26 cellular contexts compared by ENCODE assay signal in the genomic region with DNA sequence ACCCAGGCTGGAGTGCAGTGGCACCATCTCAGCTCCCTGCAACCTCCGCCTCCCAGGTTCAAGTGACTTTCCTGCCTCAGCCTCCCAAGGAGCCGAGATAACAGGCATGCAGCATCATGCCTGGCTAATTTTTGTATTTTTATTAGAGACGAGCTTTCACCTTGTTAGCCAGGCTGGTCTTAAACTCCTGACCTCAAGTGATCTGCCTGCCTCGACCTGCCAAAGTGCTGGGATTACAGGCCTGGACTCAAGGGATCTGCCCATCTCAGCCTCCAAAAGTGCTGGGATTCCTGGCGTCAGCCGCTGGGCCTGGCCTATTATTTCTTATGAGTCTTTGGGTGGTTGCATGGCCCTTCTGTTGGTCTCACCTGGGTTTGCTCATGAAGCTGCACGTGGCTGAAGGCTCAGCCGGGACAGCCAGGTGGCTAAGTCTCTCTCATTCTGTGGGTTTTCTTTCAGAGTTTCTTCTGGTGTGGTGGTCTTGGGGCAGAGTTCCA. TPM values are rescaled to one million over a fixed set of nuclear protein-coding genes. Genes with fewer than 3 reads are reported as not detected.
DNase-seq lines count a peak whose midpoint lies in the region; ATAC-seq and TF ChIP-seq lines count a peak whose summit lies in the region.
"Had no signal": no experiment of that assay in that cellular context is flagged by ENCODE, and none has a peak within 500 bp of the region (broad histone marks: within the 10 kb centered on the region; RNA-seq: fewer than 3 reads in every experiment).

No MANE protein-coding gene starts in this region.

- no peaks in the 10 kb centered on the region for H3K79me2 ChIP-seq in PC-3 (ENCODE audit: low read length)

- no peaks in the 10 kb centered on the region for H3K27me3 Mint-ChIP-seq in natural killer cell treated with Interleukin-12 subunit alpha and Interleukin-12 subunit beta and Interleukin-15 and Interleukin-18, amount 100 ng/mL, for 72 hours
- peaks cover 0 to 2% of the 10 kb centered on the region in 2 donors for H3K27me3 Mint-ChIP-seq in natural killer cell (ENCODE audit: low read depth in 2 of 2)
- no peaks in the 10 kb centered on the region for H3K27me3 Mint-ChIP-seq in activated naive CD8-positive, alpha-beta T cell treated with anti-CD3 and anti-CD28 coated beads for 36 hours
- H3K27me3 Mint-ChIP-seq: activated CD4-positive, alpha-beta T cell treated with anti-CD3 and anti-CD28 coated beads, Interleukin-2, amount 10 ng/mL, durations not matched to agents 24 days and 14 days; naive B cell had no signal

- no peaks in the 10 kb centered on the region for H4K20me1 ChIP-seq in PC-3 (ENCODE audit: low read length)

- peaks cover 10% of the 10 kb centered on the region for H3F3A ChIP-seq in PC-3 (ENCODE audit: low read length, unreplicated experiment)

- no peak overlapping the region for H2AFZ ChIP-seq in PC-3 (ENCODE audit: low read length)

- H3K9me3 ChIP-seq in lower lobe of right lung (no peaks in the 10 kb centered on the region), PC-3 (ENCODE audit: low read length) (no peaks in the 10 kb centered on the region)
- H3K9me3 ChIP-seq: colonic mucosa, esophagus muscularis mucosa, stomach, tibial nerve had no signal

- H3K9ac ChIP-seq in PC-3 (ENCODE audit: low read length): no peak overlapping the region

- H3K27me3 ChIP-seq in lower lobe of right lung (ENCODE audit: low read depth) (no peaks in the 10 kb centered on the region), PC-3 (ENCODE audit: low read length) (no peaks in the 10 kb centered on the region)
- H3K27me3 ChIP-seq: cardiac muscle cell, colonic mucosa, esophagus muscularis mucosa, stomach, tibial nerve had no signal

- POLR2A ChIA-PET in PC-3 (lab: Charles Lee; ENCODE audit: unreplicated experiment): interaction anchor here (0.6 kb wide), 1 partner anchor 63 kb away, joined by 3 read pairs; no protein-coding TSS in a partner anchor

- CTCF ChIA-PET in PC-3 (lab: Charles Lee): interaction anchor here (0.7 kb wide), 1 partner anchor 165 kb away, joined by 6 read pairs; no protein-coding TSS in a partner anchor

- H3K27ac Mint-ChIP-seq in natural killer cell treated with Interleukin-12 subunit alpha and Interleukin-12 subunit beta and Interleukin-15 and Interleukin-18, amount 100 ng/mL, for 72 hours: peak overlapping the region; percentile 28 to 29
- H3K27ac Mint-ChIP-seq in natural killer cell: no peak overlapping the region
- H3K27ac Mint-ChIP-seq in activated naive CD8-positive, alpha-beta T cell treated with anti-CD3 and anti-CD28 coated beads for 36 hours: peak overlapping the region; percentile 19

- H3K4me2 ChIP-seq in PC-3 (ENCODE audit: low read length): no peak overlapping the region

- H3K27ac ChIP-seq in lower lobe of right lung: peak overlapping the region; percentile 34
- H3K27ac ChIP-seq in PC-3 (ENCODE audit: low read length): no peak overlapping the region
- H3K27ac ChIP-seq: cardiac muscle cell, colonic mucosa, esophagus muscularis mucosa, tibial nerve had no signal

- H3K4me1 ChIP-seq in lower lobe of right lung: peaks cover 12% of the 10 kb centered on the region
- peaks cover 45% of the 10 kb centered on the region for H3K4me1 ChIP-seq in PC-3 (ENCODE audit: insufficient read depth, low read length)
- H3K4me1 ChIP-seq: colonic mucosa, esophagus muscularis mucosa had no signal

- no peaks in the 10 kb centered on the region for H3K9me2 ChIP-seq in PC-3 (replicated peaks; ENCODE audit: low read length)

- intact Hi-C loops in natural killer cell (cut with micrococcal nuclease) (no loop called here), lower lobe of right lung (cut with DNase I) (no loop called here), PC-3 (cut with micrococcal nuclease) (no loop called here)

- peaks cover 15 to 24% of the 10 kb centered on the region in 2 donors for H3K4me1 Mint-ChIP-seq in natural killer cell treated with Interleukin-12 subunit alpha and Interleukin-12 subunit beta and Interleukin-15 and Interleukin-18, amount 100 ng/mL, for 72 hours (ENCODE audit: low read depth in 2 of 2)
- H3K4me1 Mint-ChIP-seq in natural killer cell: peaks cover 6 to 11% of the 10 kb centered on the region in 2 donors
- H3K4me1 Mint-ChIP-seq in activated naive CD8-positive, alpha-beta T cell treated with anti-CD3 and anti-CD28 coated beads for 36 hours: peaks cover 42% of the 10 kb centered on the region

- H3K9me3 Mint-ChIP-seq in natural killer cell treated with Interleukin-12 subunit alpha and Interleukin-12 subunit beta and Interleukin-15 and Interleukin-18, amount 100 ng/mL, for 72 hours: no peaks in the 10 kb centered on the region
- H3K9me3 Mint-ChIP-seq in natural killer cell: no peaks in the 10 kb centered on the region
- peaks cover 15% of the 10 kb centered on the region for H3K9me3 Mint-ChIP-seq in activated naive CD8-positive, alpha-beta T cell treated with anti-CD3 and anti-CD28 coated beads for 36 hours
- H3K9me3 Mint-ChIP-seq: activated CD4-positive, alpha-beta T cell treated with anti-CD3 and anti-CD28 coated beads, Interleukin-2, amount 10 ng/mL, durations not matched to agents 24 days and 14 days had no signal

- no peak overlapping the region for H3K4me3 ChIP-seq in lower lobe of right lung
- no peak overlapping the region for H3K4me3 ChIP-seq in PC-3 (ENCODE audit: low read length)
- H3K4me3 ChIP-seq: cardiac muscle cell, colonic mucosa, esophagus muscularis mucosa, K562, skin epidermis, stomach, tibial nerve had no signal

- no TSS peak for BruUV-seq in PC-3 (replicated peaks; lab: Mats Ljungman, UMichigan)

- no peak overlapping the region for H3K4me3 Mint-ChIP-seq in natural killer cell treated with Interleukin-12 subunit alpha and Interleukin-12 subunit beta and Interleukin-15 and Interleukin-18, amount 100 ng/mL, for 72 hours
- no peak overlapping the region for H3K4me3 Mint-ChIP-seq in natural killer cell
- H3K4me3 Mint-ChIP-seq in activated naive CD8-positive, alpha-beta T cell treated with anti-CD3 and anti-CD28 coated beads for 36 hours: no peak overlapping the region
- H3K4me3 Mint-ChIP-seq: activated CD4-positive, alpha-beta T cell treated with anti-CD3 and anti-CD28 coated beads, Interleukin-2, amount 10 ng/mL, durations not matched to agents 24 days and 14 days had no signal

- H3K36me3 Mint-ChIP-seq in natural killer cell treated with Interleukin-12 subunit alpha and Interleukin-12 subunit beta and Interleukin-15 and Interleukin-18, amount 100 ng/mL, for 72 hours: no peaks in the 10 kb centered on the region
- no peaks in the 10 kb centered on the region for H3K36me3 Mint-ChIP-seq in natural killer cell
- H3K36me3 Mint-ChIP-seq in activated naive CD8-positive, alpha-beta T cell treated with anti-CD3 and anti-CD28 coated beads for 36 hours: peaks cover 10% of the 10 kb centered on the region
- H3K36me3 Mint-ChIP-seq: naive B cell had no signal

- H3K36me3 ChIP-seq in lower lobe of right lung: no peaks in the 10 kb centered on the region
- no peaks in the 10 kb centered on the region for H3K36me3 ChIP-seq in PC-3 (ENCODE audit: low read depth, low read length)
- H3K36me3 ChIP-seq: cardiac muscle cell, colonic mucosa, esophagus muscularis mucosa, stomach, tibial nerve had no signal

- DNase-seq in natural killer cell treated with Interleukin-12 subunit alpha and Interleukin-12 subunit beta and Interleukin-15 and Interleukin-18, amount 100 ng/mL, for 72 hours (ENCODE audit: low spot score): no peak
- DNase-seq in natural killer cell (no peak), lower lobe of right lung (no peak), PC-3 (no peak), SHP77 (lab: John Stamatoyannopoulos, UW) (no peak), NCI-H524 treated with DMSO at 0.1 percent for 48 hours (lab: John Stamatoyannopoulos, UW) (no peak)
- no peak for DNase-seq in activated naive CD8-positive, alpha-beta T cell treated with anti-CD3 and anti-CD28 coated beads for 36 hours
- DNase-seq: activated CD4-positive, alpha-beta T cell treated with anti-CD3 and anti-CD28 coated beads, Interleukin-2, amount 10 ng/mL, durations not matched to agents 24 days and 14 days; activated naive CD4-positive, alpha-beta T cell; activated T-cell treated with anti-CD3 and anti-CD28 coated beads, Interleukin-2, amount 50 U/mL, for 48 hours; colonic mucosa; effector memory CD4-positive, alpha-beta T cell; MM.1S; naive B cell; NCI-H2081; NCI-H2227 treated with DMSO at 0.1 percent for 48 hours; NCI-H748 treated with DMSO at 0.1 percent for 48 hours; occipital lobe; stomach had no signal

- TF ChIP-seq CTCF in natural killer cell (IDR thresholded peaks at IDR 0.05) (no peak), lower lobe of right lung (IDR thresholded peaks at IDR 0.05) (no peak), PC-3 (conservative IDR thresholded peaks at IDR 0.05; ENCODE audit: low read depth, low read length) (no peak)

- no peak for ATAC-seq in natural killer cell treated with Interleukin-12 subunit alpha and Interleukin-12 subunit beta and Interleukin-15 and Interleukin-18, amount 100 ng/mL, for 72 hours
- no peak for ATAC-seq in natural killer cell
- no peak for ATAC-seq in lower lobe of right lung
- no peak for ATAC-seq in GM19463 (IDR thresholded peaks at IDR 0.05; ENCODE audit: unreplicated experiment)
- ATAC-seq in PC-3: no peak
- ATAC-seq: K562, Right ventricle myocardium inferior had no signal

RNA-seq across cellular contexts. Expression of gene NCOA3, which starts 45.6 kb away (rescaled TPM):
- total RNA-seq in natural killer cell treated with Interleukin-12 subunit alpha and Interleukin-12 subunit beta and Interleukin-15 and Interleukin-18, amount 100 ng/mL, for 72 hours: 10 to 100 TPM; 63.6 to 66.6 TPM
- total RNA-seq in natural killer cell: 10 to 100 TPM; 44.3 to 63.3 (median 57.8) TPM
- 10 to 100 TPM; 58.1 to 66.4 TPM for total RNA-seq in activated naive CD8-positive, alpha-beta T cell treated with anti-CD3 and anti-CD28 coated beads for 36 hours
- 42.1 TPM for total RNA-seq in lower lobe of right lung
- total RNA-seq in PC-3 (2014; rRNA removed): 27.8 and 31.1 TPM in 2 replicates

Comparison
In these comparisons a context has a peak if more than half of its experiments do, and no peak if none do; other contexts are left out.
1. H3K27ac Mint-ChIP-seq: peak in natural killer cell treated with Interleukin-12 subunit alpha and Interleukin-12 subunit beta and Interleukin-15 and Interleukin-18, amount 100 ng/mL, for 72 hours (2 of 2) and activated naive CD8-positive, alpha-beta T cell treated with anti-CD3 and anti-CD28 coated beads for 36 hours (single experiment); none in natural killer cell (0 of 2).